10 cellular contexts compared by ENCODE assay signal in genomic region chr5:93572773-93573626, GRCh38.
A peak's percentile ranks its signal among the peaks of the same experiment; 100 is the strongest.
DNase-seq lines count a peak whose midpoint lies in the region; ATAC-seq lines count a peak whose summit lies in the region.
"Had no signal": no experiment of that assay in that cellular context is flagged by ENCODE, and none has a peak within 500 bp of the region (broad histone marks: within the 10 kb centered on the region; RNA-seq: fewer than 3 reads in every experiment).

No MANE protein-coding gene starts in this region.

- peaks cover 94% of the 10 kb centered on the region for H3K27me3 Mint-ChIP-seq in T-helper 1 cell treated with Interleukin-12 subunit alpha and Interleukin-12 subunit beta and Interleukin-4 antibody, amounts not matched to agents 30 μg/mL and 1 μg/mL, for 36 hours (ENCODE audit: low read depth)
- peaks cover 75 to 91% of the 10 kb centered on the region in 2 donors for H3K27me3 Mint-ChIP-seq in stimulated activated naive B cell treated with anti-CD40 and anti-IgM and Interleukin-4, amounts not matched to agents 10 μg/mL and 1 μg/mL and 100 μg/mL, for 72 hours

- H3K4me3 ChIP-seq in adipocyte (ENCODE audit: low read length) (peak overlapping the region; percentile 60), iPS-20b (ENCODE audit: low read length) (peak overlapping the region; percentile 61; the same call in 1 of the 2 replicates)
- H3K4me3 ChIP-seq: K562 had no signal

- H3K4me1 ChIP-seq in adipocyte (ENCODE audit: control insufficient read depth, insufficient read depth, low read length), result no peaks in the 10 kb centered on the region
- H3K4me1 ChIP-seq in iPS-20b (ENCODE audit: insufficient read depth, low read length), result peaks cover 19% of the 10 kb centered on the region; the same call in 1 of the 2 replicates

- H3K4me1 Mint-ChIP-seq in T-helper 1 cell treated with Interleukin-12 subunit alpha and Interleukin-12 subunit beta and Interleukin-4 antibody, amounts not matched to agents 30 μg/mL and 1 μg/mL, for 36 hours (ENCODE audit: low read depth), result no peaks in the 10 kb centered on the region
- H3K4me1 Mint-ChIP-seq in stimulated activated naive B cell treated with anti-CD40 and anti-IgM and Interleukin-4, amounts not matched to agents 10 μg/mL and 1 μg/mL and 100 μg/mL, for 72 hours, result peaks cover 16 to 37% of the 10 kb centered on the region in 2 donors

- H3K36me3 ChIP-seq in adipocyte (ENCODE audit: control insufficient read depth, insufficient read depth, low read length, severe bottlenecking) (no peaks in the 10 kb centered on the region), iPS-20b (ENCODE audit: insufficient read depth, low read depth, low read length) (no peaks in the 10 kb centered on the region)

- H3K36me3 Mint-ChIP-seq in T-helper 1 cell treated with Interleukin-12 subunit alpha and Interleukin-12 subunit beta and Interleukin-4 antibody, amounts not matched to agents 30 μg/mL and 1 μg/mL, for 36 hours (ENCODE audit: low read depth), result no peaks in the 10 kb centered on the region
- H3K36me3 Mint-ChIP-seq in stimulated activated naive B cell treated with anti-CD40 and anti-IgM and Interleukin-4, amounts not matched to agents 10 μg/mL and 1 μg/mL and 100 μg/mL, for 72 hours, result peaks cover 0 to 3% of the 10 kb centered on the region in 2 donors

- H3K9ac ChIP-seq in adipocyte (ENCODE audit: low read length) (no peak overlapping the region), iPS-20b (ENCODE audit: low read depth, low read length) (no peak overlapping the region)

- H3K27me3 ChIP-seq in adipocyte (replicated peaks; ENCODE audit: control insufficient read depth, insufficient read depth, low read length) (no peaks in the 10 kb centered on the region), iPS-20b (ENCODE audit: insufficient read depth, low read length) (peaks cover 100% of the 10 kb centered on the region)

- H3K4me3 Mint-ChIP-seq in T-helper 1 cell treated with Interleukin-12 subunit alpha and Interleukin-12 subunit beta and Interleukin-4 antibody, amounts not matched to agents 30 μg/mL and 1 μg/mL, for 36 hours, result no peak overlapping the region
- peak overlapping the region; percentile 32 to 47 for H3K4me3 Mint-ChIP-seq in stimulated activated naive B cell treated with anti-CD40 and anti-IgM and Interleukin-4, amounts not matched to agents 10 μg/mL and 1 μg/mL and 100 μg/mL, for 72 hours

- DNase-seq in T-helper 1 cell, result no peak
- DNase-seq in adipocyte (ENCODE audit: low read depth), result no peak
- DNase-seq in stimulated activated naive B cell treated with anti-CD40 and anti-IgM and Interleukin-4, amounts not matched to agents 10 μg/mL and 1 μg/mL and 100 μg/mL, for 72 hours, result no peak
- no peak for DNase-seq in middle frontal gyrus (ENCODE audit: extremely low spot score, low spot score)
- no peak for DNase-seq in NCI-H1417 (lab: John Stamatoyannopoulos, UW)
- DNase-seq: activated CD4-positive, alpha-beta T cell treated with anti-CD3 and anti-CD28 coated beads for 1 hour had no signal

- no peak overlapping the region for H3K27ac ChIP-seq in iPS-20b (ENCODE audit: low read length)

- H3K9me3 Mint-ChIP-seq in T-helper 1 cell treated with Interleukin-12 subunit alpha and Interleukin-12 subunit beta and Interleukin-4 antibody, amounts not matched to agents 30 μg/mL and 1 μg/mL, for 36 hours, result no peaks in the 10 kb centered on the region
- H3K9me3 Mint-ChIP-seq in stimulated activated naive B cell treated with anti-CD40 and anti-IgM and Interleukin-4, amounts not matched to agents 10 μg/mL and 1 μg/mL and 100 μg/mL, for 72 hours, result no peaks in the 10 kb centered on the region

- no peaks in the 10 kb centered on the region for H3K9me3 ChIP-seq in adipocyte (ENCODE audit: control insufficient read depth, low read length)
- H3K9me3 ChIP-seq in iPS-20b (ENCODE audit: insufficient read depth, low read depth, low read length), result peaks cover 2% of the 10 kb centered on the region; the same call in 1 of the 2 replicates

- no peak for ATAC-seq in stimulated activated naive B cell treated with anti-CD40 and anti-IgM and Interleukin-4, amounts not matched to agents 10 μg/mL and 1 μg/mL and 100 μg/mL, for 72 hours (replicated peaks)
- ATAC-seq in GM21515 (IDR thresholded peaks at IDR 0.05; ENCODE audit: unreplicated experiment), result no peak
- ATAC-seq: K562 had no signal

- peak overlapping the region; percentile 2 for H3K27ac Mint-ChIP-seq in T-helper 1 cell treated with Interleukin-12 subunit alpha and Interleukin-12 subunit beta and Interleukin-4 antibody, amounts not matched to agents 30 μg/mL and 1 μg/mL, for 36 hours
- H3K27ac Mint-ChIP-seq in stimulated activated naive B cell treated with anti-CD40 and anti-IgM and Interleukin-4, amounts not matched to agents 10 μg/mL and 1 μg/mL and 100 μg/mL, for 72 hours, result peak overlapping the region; percentile 92
